In the genomic region with DNA sequence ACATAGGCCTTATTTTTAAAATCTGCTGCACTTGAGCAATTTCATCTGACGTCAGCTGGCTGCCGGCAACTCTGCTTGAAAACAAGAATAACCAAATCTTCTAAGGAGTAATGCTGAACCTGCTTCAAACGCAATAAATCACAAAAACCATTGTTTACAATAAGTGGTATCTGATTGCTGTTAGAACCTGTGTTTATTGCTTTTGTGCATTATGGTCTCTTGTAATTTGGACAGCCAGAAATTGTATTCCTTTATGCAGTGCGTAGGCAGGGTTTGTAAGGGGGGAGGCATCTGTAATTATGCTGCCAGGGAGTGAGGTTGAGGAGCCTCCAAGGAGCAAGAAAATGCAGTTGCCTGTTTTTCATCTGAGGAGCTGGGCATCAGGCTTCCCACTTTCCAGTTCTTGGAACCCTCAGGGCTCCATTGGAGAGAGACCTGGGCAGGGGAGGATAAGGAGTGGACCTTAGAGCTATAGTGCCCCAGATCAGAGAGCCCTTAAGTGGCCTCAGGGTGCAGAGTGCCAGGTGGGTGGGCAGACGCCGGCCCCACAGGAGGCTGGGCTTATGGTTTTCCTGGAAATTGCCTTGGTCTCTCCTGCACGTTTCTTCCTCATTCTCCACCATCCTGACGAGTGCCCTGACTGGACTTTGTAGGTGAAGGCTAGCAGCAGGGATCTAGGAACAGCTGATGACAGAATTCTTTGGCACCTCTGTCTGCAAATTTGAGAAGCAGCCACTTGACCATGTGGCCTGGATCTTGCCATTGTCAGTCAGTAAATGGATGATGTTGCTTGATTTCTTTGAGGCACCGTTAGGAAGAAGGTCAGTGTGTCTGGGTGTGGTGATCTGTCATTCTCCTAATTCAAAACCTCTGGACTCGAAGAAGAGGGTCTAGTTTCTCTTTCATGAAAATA, we compare ENCODE assay signal across 1 cellular context.
TF ChIP-seq lines count a peak whose summit lies in the region.

No MANE protein-coding gene starts in this region.

TF ChIP-seq in HEK293, 187 proteins besides CTCF, POLR2A, EP300 and RAD21 (continued from another document and continues in another):
- TF ChIP-seq ZNF18 (tag by site-specific recombination; IDR thresholded peaks at IDR 0.05) = no peak
- TF ChIP-seq, protein P1, sequence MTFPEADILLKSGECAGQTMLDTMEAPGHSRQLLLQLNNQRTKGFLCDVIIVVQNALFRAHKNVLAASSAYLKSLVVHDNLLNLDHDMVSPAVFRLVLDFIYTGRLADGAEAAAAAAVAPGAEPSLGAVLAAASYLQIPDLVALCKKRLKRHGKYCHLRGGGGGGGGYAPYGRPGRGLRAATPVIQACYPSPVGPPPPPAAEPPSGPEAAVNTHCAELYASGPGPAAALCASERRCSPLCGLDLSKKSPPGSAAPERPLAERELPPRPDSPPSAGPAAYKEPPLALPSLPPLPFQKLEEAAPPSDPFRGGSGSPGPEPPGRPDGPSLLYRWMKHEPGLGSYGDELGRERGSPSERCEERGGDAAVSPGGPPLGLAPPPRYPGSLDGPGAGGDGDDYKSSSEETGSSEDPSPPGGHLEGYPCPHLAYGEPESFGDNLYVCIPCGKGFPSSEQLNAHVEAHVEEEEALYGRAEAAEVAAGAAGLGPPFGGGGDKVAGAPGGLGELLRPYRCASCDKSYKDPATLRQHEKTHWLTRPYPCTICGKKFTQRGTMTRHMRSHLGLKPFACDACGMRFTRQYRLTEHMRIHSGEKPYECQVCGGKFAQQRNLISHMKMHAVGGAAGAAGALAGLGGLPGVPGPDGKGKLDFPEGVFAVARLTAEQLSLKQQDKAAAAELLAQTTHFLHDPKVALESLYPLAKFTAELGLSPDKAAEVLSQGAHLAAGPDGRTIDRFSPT (tag by site-specific recombination; IDR thresholded peaks at IDR 0.05) = no peak
- TF ChIP-seq TSHZ1 (tag by site-specific recombination; IDR thresholded peaks at IDR 0.05; ENCODE audit: borderline replicate concordance) = no peak
- TF ChIP-seq YY1 (tag by site-specific recombination; IDR thresholded peaks at IDR 0.05) = no peak
- TF ChIP-seq ZNF544 (tag by site-specific recombination; IDR thresholded peaks at IDR 0.05) = no peak
- TF ChIP-seq GLIS1 (tag by site-specific recombination; IDR thresholded peaks at IDR 0.05) = no peak
- 0 out of 2 replicates have a peak, but pooled peaks have one; percentile 52 for TF ChIP-seq ZNF561 (tag by site-specific recombination; IDR thresholded peaks at IDR 0.05; ENCODE audit: borderline replicate concordance)
- no peak for TF ChIP-seq ZNF600 (tag by site-specific recombination; IDR thresholded peaks at IDR 0.05)
- TF ChIP-seq ZNF707 (tag by site-specific recombination; IDR thresholded peaks at IDR 0.05) = no peak
- TF ChIP-seq, protein P2, sequence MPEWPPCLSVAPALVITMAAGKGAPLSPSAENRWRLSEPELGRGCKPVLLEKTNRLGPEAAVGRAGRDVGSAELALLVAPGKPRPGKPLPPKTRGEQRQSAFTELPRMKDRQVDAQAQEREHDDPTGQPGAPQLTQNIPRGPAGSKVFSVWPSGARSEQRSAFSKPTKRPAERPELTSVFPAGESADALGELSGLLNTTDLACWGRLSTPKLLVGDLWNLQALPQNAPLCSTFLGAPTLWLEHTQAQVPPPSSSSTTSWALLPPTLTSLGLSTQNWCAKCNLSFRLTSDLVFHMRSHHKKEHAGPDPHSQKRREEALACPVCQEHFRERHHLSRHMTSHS (tag by site-specific recombination; IDR thresholded peaks at IDR 0.05) = 0 out of 2 replicates have a peak, but pooled peaks have one; percentile 39
- TF ChIP-seq PRDM2 (tag by site-specific recombination; IDR thresholded peaks at IDR 0.05; ENCODE audit: borderline replicate concordance) = no peak
- TF ChIP-seq ZNF138 (tag by site-specific recombination; IDR thresholded peaks at IDR 0.05; ENCODE audit: borderline replicate concordance) = no peak
- no peak for TF ChIP-seq SCRT1 (tag by site-specific recombination; IDR thresholded peaks at IDR 0.05; ENCODE audit: borderline replicate concordance)
- TF ChIP-seq ZNF843 (tag by site-specific recombination; IDR thresholded peaks at IDR 0.05) = peak; percentile 86
- TF ChIP-seq, protein P3, sequence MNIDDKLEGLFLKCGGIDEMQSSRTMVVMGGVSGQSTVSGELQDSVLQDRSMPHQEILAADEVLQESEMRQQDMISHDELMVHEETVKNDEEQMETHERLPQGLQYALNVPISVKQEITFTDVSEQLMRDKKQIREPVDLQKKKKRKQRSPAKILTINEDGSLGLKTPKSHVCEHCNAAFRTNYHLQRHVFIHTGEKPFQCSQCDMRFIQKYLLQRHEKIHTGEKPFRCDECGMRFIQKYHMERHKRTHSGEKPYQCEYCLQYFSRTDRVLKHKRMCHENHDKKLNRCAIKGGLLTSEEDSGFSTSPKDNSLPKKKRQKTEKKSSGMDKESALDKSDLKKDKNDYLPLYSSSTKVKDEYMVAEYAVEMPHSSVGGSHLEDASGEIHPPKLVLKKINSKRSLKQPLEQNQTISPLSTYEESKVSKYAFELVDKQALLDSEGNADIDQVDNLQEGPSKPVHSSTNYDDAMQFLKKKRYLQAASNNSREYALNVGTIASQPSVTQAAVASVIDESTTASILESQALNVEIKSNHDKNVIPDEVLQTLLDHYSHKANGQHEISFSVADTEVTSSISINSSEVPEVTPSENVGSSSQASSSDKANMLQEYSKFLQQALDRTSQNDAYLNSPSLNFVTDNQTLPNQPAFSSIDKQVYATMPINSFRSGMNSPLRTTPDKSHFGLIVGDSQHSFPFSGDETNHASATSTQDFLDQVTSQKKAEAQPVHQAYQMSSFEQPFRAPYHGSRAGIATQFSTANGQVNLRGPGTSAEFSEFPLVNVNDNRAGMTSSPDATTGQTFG (tag by site-specific recombination; IDR thresholded peaks at IDR 0.05; ENCODE audit: borderline replicate concordance) = no peak
- TF ChIP-seq ZNF391 (tag by site-specific recombination; IDR thresholded peaks at IDR 0.05; ENCODE audit: borderline replicate concordance, low read depth) = no peak
- TF ChIP-seq ZNF184 (tag by site-specific recombination; IDR thresholded peaks at IDR 0.05) = no peak
- no peak for TF ChIP-seq ZNF473 (tag by site-specific recombination; IDR thresholded peaks at IDR 0.05)
- TF ChIP-seq ZNF596 (tag by site-specific recombination; IDR thresholded peaks at IDR 0.05) = no peak
- TF ChIP-seq ZEB2 (tag by site-specific recombination; IDR thresholded peaks at IDR 0.05) = no peak
- TF ChIP-seq ZNF16 (tag by site-specific recombination; IDR thresholded peaks at IDR 0.05; ENCODE audit: low read depth) = no peak
- no peak for TF ChIP-seq ZNF146 (tag by site-specific recombination; IDR thresholded peaks at IDR 0.05)
- TF ChIP-seq KLF8 (tag by site-specific recombination; IDR thresholded peaks at IDR 0.05) = no peak
- TF ChIP-seq ZNF558 (tag by site-specific recombination; IDR thresholded peaks at IDR 0.05) = no peak
- TF ChIP-seq, protein P4, sequence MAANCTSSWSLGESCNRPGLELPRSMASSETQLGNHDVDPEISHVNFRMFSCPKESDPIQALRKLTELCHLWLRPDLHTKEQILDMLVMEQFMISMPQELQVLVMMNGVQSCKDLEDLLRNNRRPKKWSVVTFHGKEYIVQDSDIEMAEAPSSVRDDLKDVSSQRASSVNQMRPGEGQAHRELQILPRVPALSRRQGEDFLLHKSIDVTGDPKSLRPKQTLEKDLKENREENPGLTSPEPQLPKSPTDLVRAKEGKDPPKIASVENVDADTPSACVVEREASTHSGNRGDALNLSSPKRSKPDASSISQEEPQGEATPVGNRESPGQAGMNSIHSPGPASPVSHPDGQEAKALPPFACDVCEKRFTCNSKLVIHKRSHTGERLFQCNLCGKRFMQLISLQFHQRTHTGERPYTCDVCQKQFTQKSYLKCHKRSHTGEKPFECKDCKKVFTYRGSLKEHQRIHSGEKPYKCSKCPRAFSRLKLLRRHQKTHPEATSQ (tag by site-specific recombination; IDR thresholded peaks at IDR 0.05) = no peak
- TF ChIP-seq, protein P5, sequence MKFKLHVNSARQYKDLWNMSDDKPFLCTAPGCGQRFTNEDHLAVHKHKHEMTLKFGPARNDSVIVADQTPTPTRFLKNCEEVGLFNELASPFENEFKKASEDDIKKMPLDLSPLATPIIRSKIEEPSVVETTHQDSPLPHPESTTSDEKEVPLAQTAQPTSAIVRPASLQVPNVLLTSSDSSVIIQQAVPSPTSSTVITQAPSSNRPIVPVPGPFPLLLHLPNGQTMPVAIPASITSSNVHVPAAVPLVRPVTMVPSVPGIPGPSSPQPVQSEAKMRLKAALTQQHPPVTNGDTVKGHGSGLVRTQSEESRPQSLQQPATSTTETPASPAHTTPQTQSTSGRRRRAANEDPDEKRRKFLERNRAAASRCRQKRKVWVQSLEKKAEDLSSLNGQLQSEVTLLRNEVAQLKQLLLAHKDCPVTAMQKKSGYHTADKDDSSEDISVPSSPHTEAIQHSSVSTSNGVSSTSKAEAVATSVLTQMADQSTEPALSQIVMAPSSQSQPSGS (tag by site-specific recombination; IDR thresholded peaks at IDR 0.05; ENCODE audit: low read depth) = peak; percentile 20; the same call in 1 of the 2 replicates
- TF ChIP-seq ZNF366 (tag by site-specific recombination; conservative IDR thresholded peaks at IDR 0.05) = no peak
- TF ChIP-seq ZNF426 (tag by site-specific recombination; IDR thresholded peaks at IDR 0.05) = no peak
- no peak for TF ChIP-seq ZNF37A (tag by site-specific recombination; IDR thresholded peaks at IDR 0.05)
- no peak for TF ChIP-seq BCL6B (tag by site-specific recombination; IDR thresholded peaks at IDR 0.05)
